ENCODE assay signal across 12 cellular contexts in genomic region chr1:73862343-73862742, GRCh38.
A peak's percentile ranks its signal among the peaks of the same experiment; 100 is the strongest.
DNase-seq lines count a peak whose midpoint lies in the region; TF ChIP-seq lines count a peak whose summit lies in the region.
"Had no signal": no experiment of that assay in that cellular context is flagged by ENCODE, and none has a peak within 500 bp of the region (broad histone marks: within the 10 kb centered on the region; RNA-seq: fewer than 3 reads in every experiment).

No MANE protein-coding gene starts in this region.

- H3K9me3 Mint-ChIP-seq in neural progenitor cell = no peaks in the 10 kb centered on the region

- no peak overlapping the region for H3K4me2 ChIP-seq in neural progenitor cell
- H3K4me2 ChIP-seq: A549 had no signal

- no peak overlapping the region for H3K9ac ChIP-seq in neural progenitor cell

- H3K27me3 Mint-ChIP-seq in neural progenitor cell (ENCODE audit: insufficient read depth, low read depth) = no peaks in the 10 kb centered on the region
- H3K27me3 Mint-ChIP-seq: CD4-positive, alpha-beta memory T cell had no signal

- peaks cover 5% of the 10 kb centered on the region for H3K4me1 ChIP-seq in neural progenitor cell
- H3K4me1 ChIP-seq: A549, BE2C had no signal

- H3K4me3 Mint-ChIP-seq in neural progenitor cell = no peak overlapping the region
- H3K4me3 Mint-ChIP-seq: CD4-positive, alpha-beta memory T cell had no signal

- no peaks in the 10 kb centered on the region for H3K36me3 Mint-ChIP-seq in neural progenitor cell
- H3K36me3 Mint-ChIP-seq: CD4-positive, alpha-beta memory T cell had no signal

- H3K79me2 ChIP-seq in neural progenitor cell (ENCODE audit: low read depth) = no peaks in the 10 kb centered on the region

- no peak overlapping the region for H3K27ac ChIP-seq in neural progenitor cell
- H3K27ac ChIP-seq: A549, C4-2B had no signal

- H3K36me3 ChIP-seq in neural progenitor cell = no peaks in the 10 kb centered on the region
- H3K36me3 ChIP-seq: BE2C had no signal

- no peak overlapping the region for H2AFZ ChIP-seq in neural progenitor cell (replicated peaks)

- H3K27ac Mint-ChIP-seq in neural progenitor cell = no peak overlapping the region
- H3K27ac Mint-ChIP-seq: CD4-positive, alpha-beta memory T cell had no signal

- H3K27me3 ChIP-seq in neural progenitor cell = no peaks in the 10 kb centered on the region
- H3K27me3 ChIP-seq: BE2C had no signal

- H3K9me3 ChIP-seq in neural progenitor cell (ENCODE audit: low read depth) = no peaks in the 10 kb centered on the region
- H3K9me3 ChIP-seq: A549, BE2C had no signal

- no peaks in the 10 kb centered on the region for H3K4me1 Mint-ChIP-seq in neural progenitor cell
- H3K4me1 Mint-ChIP-seq: CD4-positive, alpha-beta memory T cell had no signal

- no peak overlapping the region for H3K4me3 ChIP-seq in neural progenitor cell
- H3K4me3 ChIP-seq: A549 had no signal

- H4K20me1 ChIP-seq in neural progenitor cell (ENCODE audit: low read depth) = no peaks in the 10 kb centered on the region

- DNase-seq in NCI-H82 (lab: John Stamatoyannopoulos, UW) (peak; percentile 49), NCI-H82 treated with DMSO at 0.1 percent for 48 hours (lab: John Stamatoyannopoulos, UW; ENCODE audit: unreplicated experiment) (no peak), NCI-H69 (lab: John Stamatoyannopoulos, UW) (peak; percentile 80), neural progenitor cell (ENCODE audit: low spot score) (peak; percentile 7), superior temporal gyrus (ENCODE audit: extremely low spot score) (no peak), GF-D8 (lab: John Stamatoyannopoulos, UW) (no peak)
- DNase-seq: BE2C; CD4-positive, alpha-beta memory T cell; DND-41; GDM1 had no signal

- no peaks in the 10 kb centered on the region for H3F3A ChIP-seq in neural progenitor cell (ENCODE audit: low read depth)

- TF ChIP-seq CTCF in neural progenitor cell (IDR thresholded peaks at IDR 0.05) = no peak

Comparison
In these comparisons a context has a peak if more than half of its experiments do, and no peak if none do; other contexts are left out.
1. DNase-seq: peak in NCI-H82 (single experiment), NCI-H69 (single experiment) and neural progenitor cell (single experiment); none in NCI-H82 treated with DMSO at 0.1 percent for 48 hours (single experiment), superior temporal gyrus (single experiment) and GF-D8 (single experiment).